ENCODE assay signal across 1 cellular context in the genomic region with DNA sequence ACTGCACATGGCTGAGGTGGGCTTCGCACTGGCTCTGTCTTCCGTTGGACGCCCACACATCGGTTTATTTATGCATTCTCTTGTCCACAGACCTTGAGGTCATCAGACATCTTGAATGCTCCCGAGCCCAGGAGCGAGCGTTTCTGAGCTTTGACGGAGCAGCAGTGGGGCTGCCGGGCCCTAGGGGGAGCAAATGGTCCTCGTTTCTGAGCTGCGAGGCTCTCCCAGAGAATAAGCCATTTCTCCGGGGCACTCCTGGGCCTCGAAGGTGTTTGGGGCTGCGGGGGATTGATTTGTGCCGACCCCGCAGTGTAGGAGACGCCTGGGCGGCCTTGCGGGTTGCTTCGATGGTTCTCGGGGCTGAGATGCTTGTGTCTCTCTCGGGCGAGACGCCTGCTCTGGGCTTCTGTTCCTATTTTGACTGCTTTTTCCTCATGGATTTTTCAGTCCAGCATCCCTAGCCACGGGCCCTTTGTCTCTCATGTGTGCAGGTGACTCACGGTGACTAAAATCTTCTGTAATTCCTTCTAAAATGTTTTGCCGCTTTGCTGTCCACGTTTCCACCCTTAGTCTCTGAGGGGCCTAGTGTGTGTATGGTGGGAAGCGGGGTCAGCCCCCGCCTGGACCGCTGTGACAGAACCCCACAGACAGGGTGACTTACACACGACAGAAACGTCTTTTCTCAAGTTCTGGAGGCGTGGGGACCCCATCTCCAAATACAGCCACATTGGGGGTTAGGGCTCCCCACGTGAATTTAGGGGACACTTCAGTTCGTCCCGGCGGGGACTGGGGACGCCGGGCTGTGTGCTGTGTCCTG.
TF ChIP-seq lines count a peak whose summit lies in the region.

No MANE protein-coding gene starts in this region.

TF ChIP-seq in HepG2, 621 proteins besides CTCF, POLR2A, EP300 and RAD21 (continued from another document):
- no peak for TF ChIP-seq ZNF431 (CRISPR knock-in tag; IDR thresholded peaks at IDR 0.05; ENCODE audit: borderline replicate concordance, low read depth)
